10 cellular contexts compared by ENCODE assay signal in the genomic region with DNA sequence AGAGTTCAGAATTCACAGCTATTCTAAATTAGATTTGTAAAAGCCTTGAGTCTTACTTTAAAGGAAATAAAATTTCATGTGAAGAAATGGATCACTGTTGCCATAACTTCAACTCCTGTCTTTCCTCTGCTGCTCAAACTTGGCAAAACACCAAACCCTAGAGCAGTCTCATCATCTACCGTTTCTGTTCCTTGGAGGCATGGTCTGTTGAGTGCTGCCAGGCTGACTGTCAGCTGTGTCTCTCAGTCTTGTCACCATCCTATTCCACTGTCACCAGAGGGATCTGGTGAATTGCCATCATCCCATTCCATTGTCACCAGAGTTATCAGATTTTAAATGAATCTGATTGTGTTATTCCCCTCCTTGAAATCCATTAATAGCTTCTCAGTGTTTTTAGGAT. TPM values are rescaled to one million over a fixed set of nuclear protein-coding genes. Genes with fewer than 3 reads are reported as not detected.
DNase-seq lines count a peak whose midpoint lies in the region; ATAC-seq and TF ChIP-seq lines count a peak whose summit lies in the region.
"Had no signal": no experiment of that assay in that cellular context is flagged by ENCODE, and none has a peak within 500 bp of the region (broad histone marks: within the 10 kb centered on the region; RNA-seq: fewer than 3 reads in every experiment).

No MANE protein-coding gene starts in this region.

- no peaks in the 10 kb centered on the region for H3K9me3 Mint-ChIP-seq in type B pancreatic cell

- no peak overlapping the region for H3K4me3 Mint-ChIP-seq in type B pancreatic cell

- TF ChIP-seq RAD21 in SK-N-SH (IDR thresholded peaks at IDR 0.05; ENCODE audit: low read length): no peak

- DNase-seq in AG08395 (ENCODE audit: low spot score): peak; percentile 15
- DNase-seq in COR-L47 (lab: John Stamatoyannopoulos, UW): peak; percentile 21
- peak; percentile 34 for DNase-seq in SK-N-SH
- peak; percentile 8 to 27 for DNase-seq in foreskin fibroblast
- DNase-seq in type B pancreatic cell (ENCODE audit: extremely low spot score, unreplicated experiment): no peak
- DNase-seq in esophagus squamous epithelium (lab: John Stamatoyannopoulos, UW): no peak
- DNase-seq: NK-92 treated with Interleukin-12 subunit alpha and Interleukin-12 subunit beta, amount 100 ng/mL, for 24 hours had no signal

- POLR2A ChIA-PET in SK-N-SH (lab: Yijun Ruan, JAX): no interaction called here

- TF ChIP-seq EP300 in SK-N-SH (IDR thresholded peaks at IDR 0.05; ENCODE audit: borderline replicate concordance in 1 of 2, low read depth in 1 of 2, low read length in 1 of 2): peak in 1 of 2 experiments; percentile 39; a peak in 2 of 4 replicates

- H3K27ac Mint-ChIP-seq in type B pancreatic cell: no peak overlapping the region

- 0 out of 2 replicates have a peak, but pooled peaks cover 5% of the 10 kb centered on the region for H3K79me2 ChIP-seq in SK-N-SH (ENCODE audit: insufficient read depth)

- WGBS in SK-N-SH (ENCODE audit: low lambda C conversion rate): 0% methylated on average over 1 of the region's 1 CpG
- 5 to 11% methylated on average over 1 of the region's 1 CpG for WGBS in esophagus squamous epithelium, 2 donors

- H3K4me3 ChIP-seq in SK-N-SH (ENCODE audit: low read depth in 2 of 2, low read length in 1 of 2) (no peak overlapping the region), foreskin fibroblast (ENCODE audit: low read depth in 1 of 2, low read length in 2 of 2) (no peak overlapping the region), esophagus squamous epithelium (no peak overlapping the region)
- H3K4me3 ChIP-seq: skin epidermis had no signal

- H4K20me1 ChIP-seq in SK-N-SH (ENCODE audit: insufficient read depth): no peaks in the 10 kb centered on the region

- TF ChIP-seq CTCF in SK-N-SH (IDR thresholded peaks at IDR 0.05) (no peak), foreskin fibroblast (IDR thresholded peaks at IDR 0.05; ENCODE audit: low read depth, low read length) (no peak), type B pancreatic cell (conservative IDR thresholded peaks at IDR 0.05) (no peak), esophagus squamous epithelium (IDR thresholded peaks at IDR 0.05) (no peak)

- H3K9me2 ChIP-seq in SK-N-SH: no peaks in the 10 kb centered on the region

- H3K27me3 ChIP-seq in SK-N-SH (ENCODE audit: insufficient read depth) (no peaks in the 10 kb centered on the region), esophagus squamous epithelium (no peaks in the 10 kb centered on the region)

- H3F3A ChIP-seq in SK-N-SH (replicated peaks; ENCODE audit: insufficient read depth): no peaks in the 10 kb centered on the region

- no peak for ATAC-seq in GM21528 (IDR thresholded peaks at IDR 0.05; ENCODE audit: low FRiP score, unreplicated experiment)
- no peak for ATAC-seq in HG03039 (IDR thresholded peaks at IDR 0.05; ENCODE audit: unreplicated experiment)

- H2AFZ ChIP-seq in SK-N-SH (ENCODE audit: low read depth): no peak overlapping the region

- H3K4me1 ChIP-seq in SK-N-SH (ENCODE audit: control insufficient read depth in 1 of 2, insufficient read depth in 2 of 2, low read depth in 1 of 2, low read length in 1 of 2) (peaks cover 0 to 14% of the 10 kb centered on the region in 2 experiments; a peak in 2 of 4 replicates), esophagus squamous epithelium (peaks cover 0 to 15% (median 0%) of the 10 kb centered on the region in 3 donors)

- H3K27me3 Mint-ChIP-seq in type B pancreatic cell: no peaks in the 10 kb centered on the region

- intact Hi-C loops in esophagus squamous epithelium (cut with DNase I): no loop called here

- no peak for TF ChIP-seq POLR2A in esophagus squamous epithelium (IDR thresholded peaks at IDR 0.05)

- H3K36me3 Mint-ChIP-seq in type B pancreatic cell: peaks cover 15% of the 10 kb centered on the region

- H3K4me2 ChIP-seq in SK-N-SH: no peak overlapping the region

- no peaks in the 10 kb centered on the region for H3K4me1 Mint-ChIP-seq in type B pancreatic cell (ENCODE audit: unreplicated experiment)

- H3K27ac ChIP-seq in SK-N-SH (ENCODE audit: low read depth in 2 of 2, low read length in 1 of 2) (no peak overlapping the region; a peak in 1 of 4 replicates), esophagus squamous epithelium (no peak overlapping the region)
- H3K27ac ChIP-seq: skin epidermis had no signal

- CTCF ChIA-PET in SK-N-SH (lab: Yijun Ruan, JAX): interaction anchor here (1.5 to 2.6 kb wide), 2 partner anchors 94 to 132 kb away, joined by 3 to 8 read pairs; no protein-coding TSS in a partner anchor

- H3K36me3 ChIP-seq in SK-N-SH (replicated peaks in 1 of 2; ENCODE audit: control insufficient read depth in 1 of 2, insufficient read depth in 2 of 2, low read length in 1 of 2): peaks cover 5 to 13% of the 10 kb centered on the region in 2 experiments
- H3K36me3 ChIP-seq in esophagus squamous epithelium: peaks cover 0 to 19% (median 0%) of the 10 kb centered on the region in 3 donors

- no peak overlapping the region for H3K9ac ChIP-seq in SK-N-SH

- no peaks in the 10 kb centered on the region for H3K9me3 ChIP-seq in SK-N-SH
- no peaks in the 10 kb centered on the region for H3K9me3 ChIP-seq in esophagus squamous epithelium

TF ChIP-seq in SK-N-SH, 30 proteins besides CTCF, POLR2A, EP300 and RAD21:
- TF ChIP-seq MXI1 (IDR thresholded peaks at IDR 0.05; ENCODE audit: low read depth, low read length) (peak; percentile 66; the same call in 1 of the 2 replicates), EZH2phosphoT487 (IDR thresholded peaks at IDR 0.05; ENCODE audit: borderline replicate concordance, low read depth) (no peak)
TF ChIP-seq in SK-N-SH: peak in this region for 1.

RNA-seq across cellular contexts. Expression of a gene that starts 55.6 kb away (rescaled TPM):
- polyA plus RNA-seq in SK-N-SH (2012; rRNA removed): 14.7 and 18.9 TPM in 2 replicates
- 7.5 and 8.2 TPM in 2 replicates for polyA plus RNA-seq in SK-N-SH (2012; cell fraction: cytosol; rRNA removed)
- polyA plus RNA-seq in SK-N-SH (2012; cell fraction: nucleus; rRNA removed): 26.0 and 48.9 TPM in 2 replicates
- total RNA-seq in type B pancreatic cell (ENCODE audit: low replicate concordance): 27.1 and 36.2 TPM in 2 replicates
- total RNA-seq in esophagus squamous epithelium: 10 to 100 TPM in 2 of 4 donors, 1 to 10 TPM in 2; 3.4 to 13.4 (median 8.2) TPM

Comparison
In these comparisons a context has a peak if more than half of its experiments do, and no peak if none do; other contexts are left out.
1. DNase-seq: peak in AG08395 (single experiment), COR-L47 (single experiment), SK-N-SH (single experiment) and foreskin fibroblast (2 of 2); none in type B pancreatic cell (single experiment) and esophagus squamous epithelium (single experiment).